ENCODE assay signal across 1 cellular context in the genomic region with DNA sequence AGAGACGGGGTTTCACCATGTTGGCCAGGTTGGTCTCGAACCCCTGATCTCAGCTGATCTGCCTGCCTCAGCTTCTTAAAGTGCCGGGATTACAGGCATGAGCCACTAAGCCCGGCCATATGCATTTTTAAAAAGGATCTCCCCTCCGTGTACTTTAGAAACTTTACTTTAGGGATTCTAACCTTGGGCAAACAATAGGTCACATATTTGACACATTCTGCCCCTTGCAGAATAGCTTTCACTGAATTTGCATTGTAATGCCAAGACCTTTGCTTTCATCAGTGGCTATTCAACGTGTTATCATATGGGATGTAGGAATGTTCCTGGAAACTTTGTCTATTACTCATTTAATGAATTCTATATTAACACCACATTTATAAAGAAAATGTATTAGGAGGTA.
TF ChIP-seq lines count a peak whose summit lies in the region.

No MANE protein-coding gene starts in this region.

TF ChIP-seq in A549, 52 proteins besides CTCF, POLR2A, EP300 and RAD21 (continued from another document):
- TF ChIP-seq, protein P1, sequence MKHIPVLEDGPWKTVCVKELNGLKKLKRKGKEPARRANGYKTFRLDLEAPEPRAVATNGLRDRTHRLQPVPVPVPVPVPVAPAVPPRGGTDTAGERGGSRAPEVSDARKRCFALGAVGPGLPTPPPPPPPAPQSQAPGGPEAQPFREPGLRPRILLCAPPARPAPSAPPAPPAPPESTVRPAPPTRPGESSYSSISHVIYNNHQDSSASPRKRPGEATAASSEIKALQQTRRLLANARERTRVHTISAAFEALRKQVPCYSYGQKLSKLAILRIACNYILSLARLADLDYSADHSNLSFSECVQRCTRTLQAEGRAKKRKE (CRISPR knock-in tag; IDR thresholded peaks at IDR 0.05; ENCODE audit: low read depth), result no peak
- TF ChIP-seq CBX8 (IDR thresholded peaks at IDR 0.05), result no peak
- no peak for TF ChIP-seq SREBF2 (IDR thresholded peaks at IDR 0.05)
- no peak for TF ChIP-seq NPAS2 (CRISPR knock-in tag; IDR thresholded peaks at IDR 0.05; ENCODE audit: borderline replicate concordance)
